ENCODE assay signal across 9 cellular contexts in genomic region chr1:94068831-94069648, GRCh38. TPM values are rescaled to one million over a fixed set of nuclear protein-coding genes. Genes with fewer than 3 reads are reported as not detected.
A peak's percentile ranks its signal among the peaks of the same experiment; 100 is the strongest.
DNase-seq lines count a peak whose midpoint lies in the region; ATAC-seq and TF ChIP-seq lines count a peak whose summit lies in the region.
"Had no signal": no experiment of that assay in that cellular context is flagged by ENCODE, and none has a peak within 500 bp of the region (broad histone marks: within the 10 kb centered on the region; RNA-seq: fewer than 3 reads in every experiment).

No MANE protein-coding gene starts in this region.

- in situ Hi-C loops in T47D (cut with HindIII; ENCODE audit: low pct_unique_long_range_greater_than_20kb, low sequenced_read_pairs) = no loop called here

- TF ChIP-seq CTCF in MCF 10A (IDR thresholded peaks at IDR 0.05; ENCODE audit: unreplicated experiment) = no peak
- no peak for TF ChIP-seq CTCF in mesothelial cell of epicardium (IDR thresholded peaks at IDR 0.05; ENCODE audit: unreplicated experiment)
- no peak for TF ChIP-seq CTCF in CD14-positive monocyte (IDR thresholded peaks at IDR 0.05)

- H3K27ac Mint-ChIP-seq in MCF 10A (ENCODE audit: low read depth, unreplicated experiment) = no peak overlapping the region
- peak overlapping the region; percentile 29 for H3K27ac Mint-ChIP-seq in mesothelial cell of epicardium
- H3K27ac Mint-ChIP-seq in CD14-positive monocyte = no peak overlapping the region
- no peak overlapping the region for H3K27ac Mint-ChIP-seq in activated T-helper 2 cell treated with anti-CD3 and anti-CD28 coated beads, Interferon-gamma antibody, Interleukin-2, Interleukin-4, amounts not matched to agents 10 μg/mL and 5 μg/mL and 100 μg/mL, durations not matched to agents 14 hours and 24 hours and 36 hours

- BruUV-seq in MCF 10A (replicated peaks; lab: Mats Ljungman, UMichigan) = no TSS peak

- peak; percentile 22 to 73 for DNase-seq in T47D (ENCODE audit: low read depth in 1 of 2, low spot score in 1 of 2)
- DNase-seq in MCF 10A (ENCODE audit: unreplicated experiment) = no peak
- peak; percentile 97 for DNase-seq in dermis blood vessel endothelial cell
- no peak for DNase-seq in mesothelial cell of epicardium (ENCODE audit: low spot score in 2 of 2, unreplicated experiment in 2 of 2)
- DNase-seq in CD14-positive monocyte (ENCODE audit: low spot score) = no peak
- DNase-seq in HUDEP-2 (lab: John Stamatoyannopoulos, UW; ENCODE audit: unreplicated experiment in 76 of 76) = no peak
- DNase-seq in activated T-helper 2 cell treated with anti-CD3 and anti-CD28 coated beads, Interferon-gamma antibody, Interleukin-2, Interleukin-4, amounts not matched to agents 10 μg/mL and 5 μg/mL and 100 μg/mL, durations not matched to agents 14 hours and 24 hours and 36 hours (ENCODE audit: low spot score) = no peak

- CTCF ChIA-PET in MCF 10A (lab: Yijun Ruan, JAX) = interaction anchor here (0.7 to 6.3 kb wide), 3 partner anchors 35 to 266 kb away, joined by 3 to 47 read pairs (median 8); no protein-coding TSS in a partner anchor

- ATAC-seq in GM18858 (IDR thresholded peaks at IDR 0.05; ENCODE audit: unreplicated experiment) = no peak

- POLR2A ChIA-PET in MCF 10A (lab: Yijun Ruan, JAX) = interaction anchor here (1.6 kb wide), 1 partner anchor 257 kb away, joined by 5 read pairs; no protein-coding TSS in a partner anchor

- H3K4me3 Mint-ChIP-seq in MCF 10A (ENCODE audit: unreplicated experiment) = no peak overlapping the region
- H3K4me3 Mint-ChIP-seq in mesothelial cell of epicardium = no peak overlapping the region
- no peak overlapping the region for H3K4me3 Mint-ChIP-seq in CD14-positive monocyte
- H3K4me3 Mint-ChIP-seq in activated T-helper 2 cell treated with anti-CD3 and anti-CD28 coated beads, Interferon-gamma antibody, Interleukin-2, Interleukin-4, amounts not matched to agents 10 μg/mL and 5 μg/mL and 100 μg/mL, durations not matched to agents 14 hours and 24 hours and 36 hours (ENCODE audit: low read depth) = no peak overlapping the region

- H3K9me3 Mint-ChIP-seq in MCF 10A (ENCODE audit: unreplicated experiment) (no peaks in the 10 kb centered on the region), mesothelial cell of epicardium (no peaks in the 10 kb centered on the region), CD14-positive monocyte (no peaks in the 10 kb centered on the region)
- H3K9me3 Mint-ChIP-seq in activated T-helper 2 cell treated with anti-CD3 and anti-CD28 coated beads, Interferon-gamma antibody, Interleukin-2, Interleukin-4, amounts not matched to agents 10 μg/mL and 5 μg/mL and 100 μg/mL, durations not matched to agents 14 hours and 24 hours and 36 hours = no peaks in the 10 kb centered on the region

- no peaks in the 10 kb centered on the region for H3K36me3 Mint-ChIP-seq in MCF 10A (ENCODE audit: insufficient read depth, unreplicated experiment)
- no peaks in the 10 kb centered on the region for H3K36me3 Mint-ChIP-seq in mesothelial cell of epicardium
- no peaks in the 10 kb centered on the region for H3K36me3 Mint-ChIP-seq in CD14-positive monocyte
- no peaks in the 10 kb centered on the region for H3K36me3 Mint-ChIP-seq in activated T-helper 2 cell treated with anti-CD3 and anti-CD28 coated beads, Interferon-gamma antibody, Interleukin-2, Interleukin-4, amounts not matched to agents 10 μg/mL and 5 μg/mL and 100 μg/mL, durations not matched to agents 14 hours and 24 hours and 36 hours (ENCODE audit: low read depth)

- intact Hi-C loops in MCF 10A (cut with micrococcal nuclease) (loop anchor here (10.0 kb wide), 1 partner anchor 106 kb away; no protein-coding TSS in a partner anchor), CD14-positive monocyte (cut with micrococcal nuclease) (no loop called here)
- intact Hi-C loops in activated T-helper 2 cell treated with anti-CD3 and anti-CD28 coated beads, Interferon-gamma antibody, Interleukin-2, Interleukin-4, amounts not matched to agents 10 μg/mL and 5 μg/mL and 100 μg/mL, durations not matched to agents 14 hours and 24 hours and 36 hours (cut with micrococcal nuclease) = no loop called here

- H3K4me1 Mint-ChIP-seq in MCF 10A (ENCODE audit: insufficient read depth, unreplicated experiment) (no peaks in the 10 kb centered on the region), mesothelial cell of epicardium (peaks cover 76% of the 10 kb centered on the region), CD14-positive monocyte (peaks cover 5% of the 10 kb centered on the region)
- H3K4me1 Mint-ChIP-seq in activated T-helper 2 cell treated with anti-CD3 and anti-CD28 coated beads, Interferon-gamma antibody, Interleukin-2, Interleukin-4, amounts not matched to agents 10 μg/mL and 5 μg/mL and 100 μg/mL, durations not matched to agents 14 hours and 24 hours and 36 hours (ENCODE audit: low read depth) = peaks cover 5% of the 10 kb centered on the region

- no peaks in the 10 kb centered on the region for H3K27me3 Mint-ChIP-seq in MCF 10A (ENCODE audit: insufficient read depth, unreplicated experiment)
- no peaks in the 10 kb centered on the region for H3K27me3 Mint-ChIP-seq in mesothelial cell of epicardium (ENCODE audit: low read depth)
- H3K27me3 Mint-ChIP-seq in CD14-positive monocyte (ENCODE audit: low read depth in 3 of 3) = peaks cover 29 to 47% (median 32%) of the 10 kb centered on the region in 3 donors
- H3K27me3 Mint-ChIP-seq in activated T-helper 2 cell treated with anti-CD3 and anti-CD28 coated beads, Interferon-gamma antibody, Interleukin-2, Interleukin-4, amounts not matched to agents 10 μg/mL and 5 μg/mL and 100 μg/mL, durations not matched to agents 14 hours and 24 hours and 36 hours (ENCODE audit: low read depth) = peaks cover 18% of the 10 kb centered on the region

RNA-seq across cellular contexts. Expression of gene ABCA4, which starts 51.9 kb away (rescaled TPM):
- total RNA-seq in MCF 10A (2022) (0.20 TPM in 1 of 2 replicates, not detected in the other), dermis blood vessel endothelial cell (113 and 177 TPM in 2 replicates), mesothelial cell of epicardium (12.7 to 14.5 TPM (median 14.4 TPM) in 3 replicates)
- polyA plus RNA-seq in CD14-positive monocyte = not detected
- total RNA-seq in activated T-helper 2 cell treated with anti-CD3 and anti-CD28 coated beads, Interferon-gamma antibody, Interleukin-2, Interleukin-4, amounts not matched to agents 10 μg/mL and 5 μg/mL and 100 μg/mL, durations not matched to agents 14 hours and 24 hours and 36 hours = not detected in 2 replicates
- polyA plus RNA-seq: neural cell had no signal

Comparison
In these comparisons a context has a peak if more than half of its experiments do, and no peak if none do; other contexts are left out.
1. DNase-seq: peak in T47D (2 of 2) and dermis blood vessel endothelial cell (single experiment); none in MCF 10A (single experiment), mesothelial cell of epicardium (0 of 2), CD14-positive monocyte (single experiment), HUDEP-2 (0 of 76) and activated T-helper 2 cell treated with anti-CD3 and anti-CD28 coated beads, Interferon-gamma antibody, Interleukin-2, Interleukin-4, amounts not matched to agents 10 μg/mL and 5 μg/mL and 100 μg/mL, durations not matched to agents 14 hours and 24 hours and 36 hours (single experiment).
2. RNA of gene ABCA4, which starts 51.9 kb away (total RNA-seq): 113 to 177 TPM in dermis blood vessel endothelial cell and 12.7 to 14.5 TPM in mesothelial cell of epicardium; not detected in activated T-helper 2 cell treated with anti-CD3 and anti-CD28 coated beads, Interferon-gamma antibody, Interleukin-2, Interleukin-4, amounts not matched to agents 10 μg/mL and 5 μg/mL and 100 μg/mL, durations not matched to agents 14 hours and 24 hours and 36 hours and 0.20 TPM in MCF 10A; every median in the first group is over 10 times any median in the second.